In genomic region chr2:1808921-1809551, GRCh38 we compare ENCODE assay signal across 10 cellular contexts.
"Had no signal": no experiment of that assay in that cellular context is flagged by ENCODE, and none has a peak within 500 bp of the region (broad histone marks: within the 10 kb centered on the region; RNA-seq: fewer than 3 reads in every experiment).

No MANE protein-coding gene starts in this region.

- DNase-seq: activated CD4-positive, alpha-beta T cell treated with anti-CD3 and anti-CD28 coated beads for 4 hours; activated CD8-positive, alpha-beta T cell treated with anti-CD3 and anti-CD28 coated beads for 36 hours; activated effector memory CD4-positive, alpha-beta T cell treated with Interleukin-2 at 50 U/mL for 16 hours; activated T-cell treated with anti-CD3 and anti-CD28 coated beads, Interleukin-2, amount 50 U/mL, for 4 hours; hippocampal formation; mesendoderm; nucleus accumbens; right cardiac atrium; stimulated activated naive CD8-positive, alpha-beta T cell treated with anti-CD3 and anti-CD28 coated beads, Interleukin-15, Interleukin-2, amounts not matched to agents 100 U/mL and 50 U/mL, for 24 hours had no signal

- H3K4me3 ChIP-seq: smooth muscle cell had no signal
